In genomic region chr1:43834280-43835140, GRCh38 we compare ENCODE assay signal across 8 cellular contexts.
DNase-seq lines count a peak whose midpoint lies in the region; ATAC-seq and TF ChIP-seq lines count a peak whose summit lies in the region.

No MANE protein-coding gene starts in this region.

- H3K9me3 ChIP-seq in vagina = no peaks in the 10 kb centered on the region

- DNase-seq in Right ventricle myocardium inferior (ENCODE audit: missing footprints) (no peak), cardiac septum (ENCODE audit: low spot score) (no peak), iris pigment epithelial cell (ENCODE audit: low read depth) (peak; percentile 45), vagina (ENCODE audit: extremely low spot score in 2 of 2) (no peak), glutamatergic neuron (no peak)
- no peak for DNase-seq in activated T-helper 2 cell treated with anti-CD3 and anti-CD28 coated beads, Interferon-gamma antibody, Interleukin-2, Interleukin-4, amounts not matched to agents 10 μg/mL and 5 μg/mL and 100 μg/mL, durations not matched to agents 14 hours and 24 hours and 36 hours (ENCODE audit: low spot score)

- H3K4me3 ChIP-seq in vagina = no peak overlapping the region

- H3K4me1 ChIP-seq in vagina = peaks cover 21% of the 10 kb centered on the region

- H3K4me3 Mint-ChIP-seq in activated T-helper 2 cell treated with anti-CD3 and anti-CD28 coated beads, Interferon-gamma antibody, Interleukin-2, Interleukin-4, amounts not matched to agents 10 μg/mL and 5 μg/mL and 100 μg/mL, durations not matched to agents 14 hours and 24 hours and 36 hours (ENCODE audit: low read depth) = no peak overlapping the region
- H3K4me3 Mint-ChIP-seq in glutamatergic neuron (ENCODE audit: unreplicated experiment) = no peak overlapping the region

- TF ChIP-seq POLR2A in vagina (IDR thresholded peaks at IDR 0.05) = no peak

- peak overlapping the region; percentile 48 for H3K27ac Mint-ChIP-seq in activated T-helper 2 cell treated with anti-CD3 and anti-CD28 coated beads, Interferon-gamma antibody, Interleukin-2, Interleukin-4, amounts not matched to agents 10 μg/mL and 5 μg/mL and 100 μg/mL, durations not matched to agents 14 hours and 24 hours and 36 hours
- no peak overlapping the region for H3K27ac Mint-ChIP-seq in glutamatergic neuron (ENCODE audit: unreplicated experiment)

- ATAC-seq in Right ventricle myocardium inferior (peak; percentile 22), HG02642 (IDR thresholded peaks at IDR 0.05; ENCODE audit: poor library complexity, unreplicated experiment) (no peak), GM21717 (IDR thresholded peaks at IDR 0.05; ENCODE audit: unreplicated experiment) (no peak)

- TF ChIP-seq CTCF in vagina (IDR thresholded peaks at IDR 0.05) (no peak), glutamatergic neuron (IDR thresholded peaks at IDR 0.05; ENCODE audit: partially characterized antibody, unreplicated experiment) (no peak)

- no peaks in the 10 kb centered on the region for H3K9me3 Mint-ChIP-seq in activated T-helper 2 cell treated with anti-CD3 and anti-CD28 coated beads, Interferon-gamma antibody, Interleukin-2, Interleukin-4, amounts not matched to agents 10 μg/mL and 5 μg/mL and 100 μg/mL, durations not matched to agents 14 hours and 24 hours and 36 hours
- peaks cover 2% of the 10 kb centered on the region for H3K9me3 Mint-ChIP-seq in glutamatergic neuron (ENCODE audit: unreplicated experiment)

- no peaks in the 10 kb centered on the region for H3K36me3 ChIP-seq in vagina

- H3K36me3 Mint-ChIP-seq in activated T-helper 2 cell treated with anti-CD3 and anti-CD28 coated beads, Interferon-gamma antibody, Interleukin-2, Interleukin-4, amounts not matched to agents 10 μg/mL and 5 μg/mL and 100 μg/mL, durations not matched to agents 14 hours and 24 hours and 36 hours (ENCODE audit: low read depth) = peaks cover 19% of the 10 kb centered on the region
- H3K36me3 Mint-ChIP-seq in glutamatergic neuron (ENCODE audit: unreplicated experiment) = no peaks in the 10 kb centered on the region

- intact Hi-C loops in Right ventricle myocardium inferior (cut with DNase I) = loop anchor here (5.0 to 10.0 kb wide), 2 partner anchors 33 to 100 kb away; partner anchors contain the start of gene ARTN
- intact Hi-C loops in cardiac septum (cut with DNase I) = no loop called here
- intact Hi-C loops in activated T-helper 2 cell treated with anti-CD3 and anti-CD28 coated beads, Interferon-gamma antibody, Interleukin-2, Interleukin-4, amounts not matched to agents 10 μg/mL and 5 μg/mL and 100 μg/mL, durations not matched to agents 14 hours and 24 hours and 36 hours (cut with micrococcal nuclease) = loop anchor here (5.0 kb wide), 1 partner anchor 33 kb away; no protein-coding TSS in a partner anchor
- intact Hi-C loops in vagina (cut with DNase I) = no loop called here

- peaks cover 49% of the 10 kb centered on the region for H3K4me1 Mint-ChIP-seq in activated T-helper 2 cell treated with anti-CD3 and anti-CD28 coated beads, Interferon-gamma antibody, Interleukin-2, Interleukin-4, amounts not matched to agents 10 μg/mL and 5 μg/mL and 100 μg/mL, durations not matched to agents 14 hours and 24 hours and 36 hours (ENCODE audit: low read depth)
- H3K4me1 Mint-ChIP-seq in glutamatergic neuron (ENCODE audit: low read depth, unreplicated experiment) = peaks cover 10% of the 10 kb centered on the region

- H3K27me3 ChIP-seq in vagina = no peaks in the 10 kb centered on the region

- peak overlapping the region; percentile 53 for H3K27ac ChIP-seq in vagina

- H3K27me3 Mint-ChIP-seq in activated T-helper 2 cell treated with anti-CD3 and anti-CD28 coated beads, Interferon-gamma antibody, Interleukin-2, Interleukin-4, amounts not matched to agents 10 μg/mL and 5 μg/mL and 100 μg/mL, durations not matched to agents 14 hours and 24 hours and 36 hours (ENCODE audit: low read depth) = no peaks in the 10 kb centered on the region
- peaks cover 3% of the 10 kb centered on the region for H3K27me3 Mint-ChIP-seq in glutamatergic neuron (ENCODE audit: unreplicated experiment)

Comparison
In these comparisons a context has a peak if more than half of its experiments do, and no peak if none do; other contexts are left out.
1. intact Hi-C loops: an anchor here in Right ventricle myocardium inferior (5.0 to 10.0 kb wide) and activated T-helper 2 cell treated with anti-CD3 and anti-CD28 coated beads, Interferon-gamma antibody, Interleukin-2, Interleukin-4, amounts not matched to agents 10 μg/mL and 5 μg/mL and 100 μg/mL, durations not matched to agents 14 hours and 24 hours and 36 hours (5.0 kb wide); none called in cardiac septum and vagina.